Comparison of ENCODE assay signal across 9 cellular contexts in genomic region chr18:23133860-23134779, GRCh38. TPM values are rescaled to one million over a fixed set of nuclear protein-coding genes. Genes with fewer than 3 reads are reported as not detected.
DNase-seq lines count a peak whose midpoint lies in the region; ATAC-seq and TF ChIP-seq lines count a peak whose summit lies in the region.
"Had no signal": no experiment of that assay in that cellular context is flagged by ENCODE, and none has a peak within 500 bp of the region (broad histone marks: within the 10 kb centered on the region; RNA-seq: fewer than 3 reads in every experiment).

No MANE protein-coding gene starts in this region.

- H3K27me3 Mint-ChIP-seq in T-cell (peaks cover 34 to 48% of the 10 kb centered on the region in 2 donors), neural progenitor cell (ENCODE audit: insufficient read depth, low read depth) (peaks cover 15% of the 10 kb centered on the region)
- H3K27me3 Mint-ChIP-seq in effector memory CD8-positive, alpha-beta T cell, result peaks cover 30 to 59% of the 10 kb centered on the region in 2 donors

- peak overlapping the region; percentile 69 to 79 (median 70) for H3K4me3 Mint-ChIP-seq in T-cell
- H3K4me3 Mint-ChIP-seq in effector memory CD8-positive, alpha-beta T cell, result peak overlapping the region; percentile 75 to 78
- H3K4me3 Mint-ChIP-seq in neural progenitor cell, result peak overlapping the region; percentile 86

- TF ChIP-seq CTCF in neural progenitor cell (IDR thresholded peaks at IDR 0.05), result no peak

- POLR2A ChIA-PET in T-cell (lab: Charles Lee), result no interaction called here

- H3K4me1 ChIP-seq in neural progenitor cell, result peaks cover 16% of the 10 kb centered on the region

- no peaks in the 10 kb centered on the region for H3K9me3 ChIP-seq in neural progenitor cell (ENCODE audit: low read depth)

- no peaks in the 10 kb centered on the region for H3K36me3 Mint-ChIP-seq in T-cell
- no peaks in the 10 kb centered on the region for H3K36me3 Mint-ChIP-seq in effector memory CD8-positive, alpha-beta T cell (ENCODE audit: insufficient read depth)
- H3K36me3 Mint-ChIP-seq in neural progenitor cell, result no peaks in the 10 kb centered on the region

- no peak overlapping the region for H3K27ac Mint-ChIP-seq in T-cell
- no peak overlapping the region for H3K27ac Mint-ChIP-seq in effector memory CD8-positive, alpha-beta T cell
- H3K27ac Mint-ChIP-seq in neural progenitor cell, result no peak overlapping the region

- H3K4me1 Mint-ChIP-seq in T-cell, result peaks cover 8 to 21% (median 8%) of the 10 kb centered on the region in 3 donors
- H3K4me1 Mint-ChIP-seq in effector memory CD8-positive, alpha-beta T cell (ENCODE audit: low read depth in 2 of 2), result peaks cover 8 to 15% of the 10 kb centered on the region in 2 donors
- peaks cover 46% of the 10 kb centered on the region for H3K4me1 Mint-ChIP-seq in neural progenitor cell

- H3K4me3 ChIP-seq in neural progenitor cell, result peak overlapping the region; percentile 59

- no peaks in the 10 kb centered on the region for H3K36me3 ChIP-seq in neural progenitor cell

- H2AFZ ChIP-seq in neural progenitor cell (replicated peaks), result peak overlapping the region; percentile 90

- peaks cover 6% of the 10 kb centered on the region for H4K20me1 ChIP-seq in neural progenitor cell (ENCODE audit: low read depth)

- peak overlapping the region; percentile 94 for H3K4me2 ChIP-seq in neural progenitor cell

- peaks cover 26% of the 10 kb centered on the region for H3K79me2 ChIP-seq in neural progenitor cell (ENCODE audit: low read depth)

- no peak overlapping the region for H3K9ac ChIP-seq in neural progenitor cell

- peaks cover 48% of the 10 kb centered on the region for H3K27me3 ChIP-seq in neural progenitor cell
- H3K27me3 ChIP-seq: SJSA1 had no signal

- ATAC-seq in GM21528 (IDR thresholded peaks at IDR 0.05; ENCODE audit: low FRiP score, unreplicated experiment) (peak; percentile 39), T-cell (replicated peaks in 1 of 4) (peak in 1 of 4 experiments; percentile 70)
- no peak for ATAC-seq in effector memory CD8-positive, alpha-beta T cell (replicated peaks)

- H3K9me3 Mint-ChIP-seq in T-cell (no peaks in the 10 kb centered on the region), neural progenitor cell (no peaks in the 10 kb centered on the region)
- no peaks in the 10 kb centered on the region for H3K9me3 Mint-ChIP-seq in effector memory CD8-positive, alpha-beta T cell

- DNase-seq in DMS153 treated with DMSO at 0.1 percent for 48 hours (lab: John Stamatoyannopoulos, UW; ENCODE audit: unreplicated experiment), result peak; percentile 95
- peak; percentile 64 for DNase-seq in NAMALWA (ENCODE audit: low spot score)
- peak in 16 of 34 experiments; percentile 9 to 33 (median 18) for DNase-seq in T-cell
- DNase-seq in effector memory CD8-positive, alpha-beta T cell, result no peak
- DNase-seq in neural progenitor cell (ENCODE audit: low spot score), result peak; percentile 41
- DNase-seq in OCI-M1 (lab: John Stamatoyannopoulos, UW), result no peak
- no peak for DNase-seq in dedifferentiated amniotic fluid mesenchymal stem cell (ENCODE audit: extremely low spot score)

- CTCF ChIA-PET in T-cell (lab: Charles Lee), result interaction anchor here (0.5 to 1.7 kb wide), 6 partner anchors 13 to 278 kb away, joined by 3 to 8 read pairs (median 4); no protein-coding TSS in a partner anchor

- peaks cover 27% of the 10 kb centered on the region for H3F3A ChIP-seq in neural progenitor cell (ENCODE audit: low read depth)

- no peak overlapping the region for H3K27ac ChIP-seq in neural progenitor cell

RNA-seq across cellular contexts. Expression of gene CABLES1, which starts 1.2 kb away (rescaled TPM):
- total RNA-seq in T-cell (1 to 10 TPM in 2 of 5 donors, under 1 TPM in 3; 0.23 to 1.7 (median 0.85) TPM), neural progenitor cell (ENCODE audit: low replicate concordance) (2.8 and 3.7 TPM in 2 replicates)

Comparison
In these comparisons a context has a peak if more than half of its experiments do, and no peak if none do; other contexts are left out.
1. DNase-seq: peak in DMS153 treated with DMSO at 0.1 percent for 48 hours (single experiment), NAMALWA (single experiment) and neural progenitor cell (single experiment); none in effector memory CD8-positive, alpha-beta T cell (0 of 3), OCI-M1 (single experiment) and dedifferentiated amniotic fluid mesenchymal stem cell (single experiment).
2. Peak in every context shown above with its lines, with median percentiles within 50 percentile points of each other: H3K4me3 Mint-ChIP-seq.